ENCODE assay signal across 18 cellular contexts in genomic region chr2:36360063-36360462, GRCh38. TPM values are rescaled to one million over a fixed set of nuclear protein-coding genes. Genes with fewer than 3 reads are reported as not detected.
DNase-seq lines count a peak whose midpoint lies in the region; ATAC-seq, FAIRE-seq and TF ChIP-seq lines count a peak whose summit lies in the region.
"Had no signal": no experiment of that assay in that cellular context is flagged by ENCODE, and none has a peak within 500 bp of the region (broad histone marks: within the 10 kb centered on the region; RNA-seq: fewer than 3 reads in every experiment).

No MANE protein-coding gene starts in this region.

- intact Hi-C loops in stomach (cut with DNase I; ENCODE audit: low total_unique reads) = no loop called here
- intact Hi-C loops in heart right ventricle (cut with DNase I) = no loop called here

- H3K4me2 ChIP-seq in astrocyte (ENCODE audit: low read length) = peak overlapping the region; percentile 90

- H3K36me3 Mint-ChIP-seq in astrocyte (ENCODE audit: low read depth, unreplicated experiment) = no peaks in the 10 kb centered on the region
- no peaks in the 10 kb centered on the region for H3K36me3 Mint-ChIP-seq in activated T-cell treated with anti-CD3 and anti-CD28 coated beads, Interleukin-2, amount 50 U/mL, for 72 hours (ENCODE audit: insufficient read depth in 2 of 2)
- H3K36me3 Mint-ChIP-seq: activated CD4-positive, alpha-beta memory T cell treated with anti-CD3 and anti-CD28 coated beads for 36 hours; CD4-positive, CD25-positive, alpha-beta regulatory T cell had no signal

- peaks cover 93% of the 10 kb centered on the region for H3K79me2 ChIP-seq in astrocyte (ENCODE audit: insufficient read depth, low read length)

- H3K4me3 Mint-ChIP-seq in astrocyte (ENCODE audit: unreplicated experiment) = peak overlapping the region; percentile 71
- H3K4me3 Mint-ChIP-seq in activated T-cell treated with anti-CD3 and anti-CD28 coated beads, Interleukin-2, amount 50 U/mL, for 72 hours = no peak overlapping the region
- H3K4me3 Mint-ChIP-seq: activated CD4-positive, alpha-beta memory T cell treated with anti-CD3 and anti-CD28 coated beads for 36 hours; CD4-positive, CD25-positive, alpha-beta regulatory T cell had no signal

- H3K4me3 ChIP-seq in astrocyte (ENCODE audit: insufficient read depth, low read depth, low read length) (peak overlapping the region; percentile 98), stomach (peak overlapping the region in 1 of 4 donors; percentile 7), WERI-Rb-1 (ENCODE audit: low read depth, low read length) (no peak overlapping the region), heart right ventricle (no peak overlapping the region)
- H3K4me3 ChIP-seq: testis had no signal

- TF ChIP-seq EP300 in stomach (IDR thresholded peaks at IDR 0.05) = no peak

- H3K4me1 Mint-ChIP-seq in astrocyte (ENCODE audit: low read depth, unreplicated experiment) = peaks cover 50% of the 10 kb centered on the region
- peaks cover 25% of the 10 kb centered on the region for H3K4me1 Mint-ChIP-seq in activated T-cell treated with anti-CD3 and anti-CD28 coated beads, Interleukin-2, amount 50 U/mL, for 72 hours (ENCODE audit: low read depth)

- ATAC-seq in foreskin keratinocyte (peak; percentile 46), heart right ventricle (no peak), HG02623 (IDR thresholded peaks at IDR 0.05; ENCODE audit: unreplicated experiment) (no peak)
- ATAC-seq in activated T-cell treated with anti-CD3 and anti-CD28 coated beads, Interleukin-2, amount 50 U/mL, for 72 hours (replicated peaks in 1 of 2) = no peak

- H4K20me1 ChIP-seq in astrocyte (ENCODE audit: insufficient read depth, low read length) = peaks cover 73% of the 10 kb centered on the region

- H3K27me3 Mint-ChIP-seq in astrocyte (ENCODE audit: low read depth, unreplicated experiment) = no peaks in the 10 kb centered on the region
- peaks cover 40% of the 10 kb centered on the region for H3K27me3 Mint-ChIP-seq in activated T-cell treated with anti-CD3 and anti-CD28 coated beads, Interleukin-2, amount 50 U/mL, for 72 hours (ENCODE audit: low read depth)

- peak overlapping the region; percentile 81 for H3K27ac Mint-ChIP-seq in astrocyte (ENCODE audit: unreplicated experiment)
- H3K27ac Mint-ChIP-seq in activated T-cell treated with anti-CD3 and anti-CD28 coated beads, Interleukin-2, amount 50 U/mL, for 72 hours = no peak overlapping the region
- H3K27ac Mint-ChIP-seq: activated CD4-positive, alpha-beta memory T cell treated with anti-CD3 and anti-CD28 coated beads for 36 hours; activated T-helper 2 cell treated with anti-CD3 and anti-CD28 coated beads, Interferon-gamma antibody, Interleukin-2, Interleukin-4, amounts not matched to agents 10 μg/mL and 5 μg/mL and 100 μg/mL, durations not matched to agents 14 hours and 24 hours and 36 hours; CD4-positive, CD25-positive, alpha-beta regulatory T cell had no signal

- no peaks in the 10 kb centered on the region for H3K9me3 Mint-ChIP-seq in astrocyte (ENCODE audit: unreplicated experiment)
- no peaks in the 10 kb centered on the region for H3K9me3 Mint-ChIP-seq in activated T-cell treated with anti-CD3 and anti-CD28 coated beads, Interleukin-2, amount 50 U/mL, for 72 hours
- H3K9me3 Mint-ChIP-seq: activated CD4-positive, alpha-beta memory T cell treated with anti-CD3 and anti-CD28 coated beads for 36 hours; activated T-helper 2 cell treated with anti-CD3 and anti-CD28 coated beads, Interferon-gamma antibody, Interleukin-2, Interleukin-4, amounts not matched to agents 10 μg/mL and 5 μg/mL and 100 μg/mL, durations not matched to agents 14 hours and 24 hours and 36 hours; CD4-positive, CD25-positive, alpha-beta regulatory T cell had no signal

- H3K27ac ChIP-seq in astrocyte (ENCODE audit: low read depth, low read length) = peak overlapping the region; percentile 62
- H3K27ac ChIP-seq in foreskin keratinocyte = peak overlapping the region; percentile 37
- peak overlapping the region in 3 of 5 donors; percentile 3 to 94 (median 20) for H3K27ac ChIP-seq in stomach
- H3K27ac ChIP-seq in WERI-Rb-1 = no peak overlapping the region
- peak overlapping the region in 1 of 10 donors; percentile 23 for H3K27ac ChIP-seq in heart right ventricle

- 70 to 90% (median 84%) methylated on average over 4 of the region's 4 CpGs for WGBS in stomach, 5 donors
- WGBS in heart right ventricle, 2 donors = 86 to 93% methylated on average over 4 of the region's 4 CpGs

- TF ChIP-seq CTCF in astrocyte (IDR thresholded peaks at IDR 0.05; ENCODE audit: insufficient read depth, low read depth, low read length) (no peak), foreskin keratinocyte (conservative IDR thresholded peaks at IDR 0.05) (no peak), stomach (IDR thresholded peaks at IDR 0.05) (no peak), WERI-Rb-1 (IDR thresholded peaks at IDR 0.05; ENCODE audit: low read depth, low read length) (no peak), heart right ventricle (IDR thresholded peaks at IDR 0.05) (no peak)

- H3K9me3 ChIP-seq in astrocyte (ENCODE audit: insufficient read depth, low read depth, low read length) = no peaks in the 10 kb centered on the region
- H3K9me3 ChIP-seq in stomach = no peaks in the 10 kb centered on the region
- H3K9me3 ChIP-seq in WERI-Rb-1 (ENCODE audit: severe bottlenecking) = no peaks in the 10 kb centered on the region
- no peaks in the 10 kb centered on the region for H3K9me3 ChIP-seq in heart right ventricle
- H3K9me3 ChIP-seq: testis had no signal

- TF ChIP-seq POLR2A in stomach (IDR thresholded peaks at IDR 0.05) = no peak

- no peak overlapping the region for H2AFZ ChIP-seq in astrocyte (ENCODE audit: low read depth, low read length)

- no peaks in the 10 kb centered on the region for H3K36me3 ChIP-seq in astrocyte (ENCODE audit: insufficient read depth, low read length)
- H3K36me3 ChIP-seq in stomach = no peaks in the 10 kb centered on the region
- H3K36me3 ChIP-seq in WERI-Rb-1 = no peaks in the 10 kb centered on the region
- no peaks in the 10 kb centered on the region for H3K36me3 ChIP-seq in heart right ventricle

- H3K27me3 ChIP-seq in astrocyte (ENCODE audit: insufficient read depth, low read length) = no peaks in the 10 kb centered on the region
- no peaks in the 10 kb centered on the region for H3K27me3 ChIP-seq in foreskin keratinocyte
- peaks cover 0 to 23% (median 0%) of the 10 kb centered on the region in 3 donors for H3K27me3 ChIP-seq in stomach
- peaks cover 2% of the 10 kb centered on the region for H3K27me3 ChIP-seq in WERI-Rb-1 (ENCODE audit: insufficient read depth, low read depth, severe bottlenecking)
- peaks cover 0 to 27% (median 0%) of the 10 kb centered on the region in 7 donors for H3K27me3 ChIP-seq in heart right ventricle
- H3K27me3 ChIP-seq: testis had no signal

- no peak for FAIRE-seq in astrocyte (lab: Jason Lieb, UNC)
- FAIRE-seq: HTR-8/SVneo, islet of Langerhans had no signal

- H3K9ac ChIP-seq in astrocyte (ENCODE audit: low read length) = peak overlapping the region; percentile 61

- peak; percentile 58 for DNase-seq in ELR (ENCODE audit: low read depth)
- DNase-seq in astrocyte (ENCODE audit: low read depth) = no peak
- peak in 1 of 2 donors; percentile 76 for DNase-seq in foreskin keratinocyte
- no peak for DNase-seq in stomach
- no peak for DNase-seq in activated T-cell treated with anti-CD3 and anti-CD28 coated beads, Interleukin-2, amount 50 U/mL, for 72 hours
- no peak for DNase-seq in WERI-Rb-1
- no peak for DNase-seq in heart right ventricle
- DNase-seq: activated CD4-positive, alpha-beta memory T cell treated with anti-CD3 and anti-CD28 coated beads for 36 hours; anterior cingulate cortex; CD4-positive, CD25-positive, alpha-beta regulatory T cell; effector CD8-positive, alpha-beta T cell; Right ventricle myocardium superior; T-helper 9 cell; testis had no signal

- H3K4me1 ChIP-seq in astrocyte (ENCODE audit: insufficient read depth, low read length) = peaks cover 46% of the 10 kb centered on the region
- peaks cover 48% of the 10 kb centered on the region for H3K4me1 ChIP-seq in foreskin keratinocyte
- H3K4me1 ChIP-seq in stomach = peaks cover 35 to 83% (median 63%) of the 10 kb centered on the region in 4 donors
- H3K4me1 ChIP-seq in heart right ventricle = peaks cover 8 to 72% (median 55%) of the 10 kb centered on the region in 9 donors

RNA-seq across cellular contexts. Expression of gene CRIM1, which starts 4.5 kb away (rescaled TPM):
- total RNA-seq in astrocyte = 138 and 180 TPM in 2 replicates
- 76.8 and 99.4 TPM in 2 replicates for total RNA-seq in foreskin keratinocyte
- 11.7 and 19.3 TPM in 2 replicates for polyA plus RNA-seq in foreskin keratinocyte
- total RNA-seq in stomach = 100 to 1,000 TPM in 3 of 5 donors, 10 to 100 TPM in 2; 46.5 to 158 (median 104) TPM
- 1 to 10 TPM; 3.1 to 7.0 (median 6.7) TPM for polyA plus RNA-seq in stomach
- 1 to 10 TPM; 2.6 to 3.3 TPM for total RNA-seq in activated T-cell treated with anti-CD3 and anti-CD28 coated beads, Interleukin-2, amount 50 U/mL, for 72 hours
- total RNA-seq in heart right ventricle = 10 to 100 TPM; 35.1 to 83.6 (median 66.5) TPM
- polyA plus RNA-seq in heart right ventricle = 10 to 100 TPM; 14.1 to 21.4 TPM

Comparison
In these comparisons a context has a peak if more than half of its experiments do, and no peak if none do; other contexts are left out.
1. RNA of gene CRIM1, which starts 4.5 kb away (total RNA-seq): 138 to 180 TPM in astrocyte, 46.5 to 158 TPM in stomach, 76.8 to 99.4 TPM in foreskin keratinocyte and 35.1 to 83.6 TPM in heart right ventricle; 2.6 to 3.3 TPM in activated T-cell treated with anti-CD3 and anti-CD28 coated beads, Interleukin-2, amount 50 U/mL, for 72 hours; every median in the first group is over 4 times any median in the second.